In genomic region chr2:59012234-59012633, GRCh38 we compare ENCODE assay signal across 2 cellular contexts.
TF ChIP-seq lines count a peak whose summit lies in the region.

No MANE protein-coding gene starts in this region.

TF ChIP-seq in HepG2, 621 proteins besides CTCF, POLR2A, EP300 and RAD21:
- TF ChIP-seq ZNF207 (IDR thresholded peaks at IDR 0.05; ENCODE audit: borderline replicate concordance) (no peak), PRMT3 (CRISPR knock-in tag; IDR thresholded peaks at IDR 0.05; ENCODE audit: borderline replicate concordance, low read depth) (no peak), ATF7 (IDR thresholded peaks at IDR 0.05) (peak; percentile 73; the same call in 1 of the 2 replicates), ATF7 (CRISPR knock-in tag; IDR thresholded peaks at IDR 0.05) (no peak), MXI1 (IDR thresholded peaks at IDR 0.05; ENCODE audit: borderline replicate concordance, low read depth, low read length) (no peak)

TF ChIP-seq in K562, 482 proteins besides CTCF, POLR2A, EP300 and RAD21:
- TF ChIP-seq CEBPG (CRISPR knock-in tag; IDR thresholded peaks at IDR 0.05) (no peak), CEBPG (tag; conservative IDR thresholded peaks at IDR 0.05 in 1 of 2, IDR thresholded peaks at IDR 0.05 in 1 of 2) (peak in 1 of 2 experiments; percentile 67; a peak in 2 of 4 replicates), ATF7 (IDR thresholded peaks at IDR 0.05) (peak; percentile 41; the same call in 1 of the 2 replicates), ATF3 (IDR thresholded peaks at IDR 0.05) (0 out of 2 replicates have a peak, but pooled peaks have one; percentile 22), ATF3 (CRISPR knock-in tag; conservative IDR thresholded peaks at IDR 0.05) (no peak), KAT2B (IDR thresholded peaks at IDR 0.05; ENCODE audit: low read depth, low read length) (no peak), HIVEP1 (CRISPR knock-in tag; IDR thresholded peaks at IDR 0.05) (no peak), FOSL1 (tag; conservative IDR thresholded peaks at IDR 0.05) (no peak), ZNF695 (CRISPR knock-in tag; IDR thresholded peaks at IDR 0.05) (no peak)
